ENCODE assay signal across 21 cellular contexts in genomic region chr2:15993666-15994065, GRCh38. TPM values are rescaled to one million over a fixed set of nuclear protein-coding genes. Genes with fewer than 3 reads are reported as not detected.
"Had no signal": no experiment of that assay in that cellular context is flagged by ENCODE, and none has a peak within 500 bp of the region (broad histone marks: within the 10 kb centered on the region; RNA-seq: fewer than 3 reads in every experiment).

No MANE protein-coding gene starts in this region.

- H3K4me3 ChIP-seq: hepatocyte, left ventricle myocardium inferior, lung, ovary, sigmoid colon, spleen, suprapubic skin, thoracic aorta, tibial artery, upper lobe of right lung had no signal

- H3K9me3 ChIP-seq: left ventricle myocardium inferior, ovary, sigmoid colon, spleen, suprapubic skin, thoracic aorta, tibial artery, upper lobe of right lung had no signal

- H2AFZ ChIP-seq: hepatocyte had no signal

- H3K4me2 ChIP-seq: hepatocyte had no signal

- DNase-seq: islet precursor cell; left ventricle myocardium inferior; mesendoderm; naive B cell; natural killer cell; ovary; retina; right cardiac atrium; sigmoid colon; small intestine; spleen; stimulated activated CD4-positive, alpha-beta T cell treated with anti-CD3 and anti-CD28 coated beads, Interleukin-4, amount 100 ng/mL, for 24 hours; stimulated activated naive CD4-positive, alpha-beta T cell; tibial artery; trophoblast cell; upper lobe of right lung had no signal

- H3K79me2 ChIP-seq: hepatocyte had no signal

- H3K27me3 ChIP-seq: hepatocyte, ovary, sigmoid colon, spleen, suprapubic skin, upper lobe of right lung had no signal

- H3K27ac ChIP-seq: hepatocyte, left ventricle myocardium inferior, ovary, sigmoid colon, spleen, suprapubic skin, thoracic aorta, tibial artery, upper lobe of right lung had no signal

- H3K4me1 ChIP-seq: left ventricle myocardium inferior, sigmoid colon, spleen, suprapubic skin, tibial artery, upper lobe of right lung had no signal

- FAIRE-seq: small intestine had no signal

- H3K36me3 ChIP-seq: left ventricle myocardium inferior, ovary, sigmoid colon, spleen, suprapubic skin, thoracic aorta, tibial artery, upper lobe of right lung had no signal

RNA-seq across cellular contexts. Expression of gene MYCN, which starts 53.3 kb away (rescaled TPM):
- total RNA-seq: subcutaneous adipose tissue had no signal
